8 cellular contexts compared by ENCODE assay signal in the genomic region with DNA sequence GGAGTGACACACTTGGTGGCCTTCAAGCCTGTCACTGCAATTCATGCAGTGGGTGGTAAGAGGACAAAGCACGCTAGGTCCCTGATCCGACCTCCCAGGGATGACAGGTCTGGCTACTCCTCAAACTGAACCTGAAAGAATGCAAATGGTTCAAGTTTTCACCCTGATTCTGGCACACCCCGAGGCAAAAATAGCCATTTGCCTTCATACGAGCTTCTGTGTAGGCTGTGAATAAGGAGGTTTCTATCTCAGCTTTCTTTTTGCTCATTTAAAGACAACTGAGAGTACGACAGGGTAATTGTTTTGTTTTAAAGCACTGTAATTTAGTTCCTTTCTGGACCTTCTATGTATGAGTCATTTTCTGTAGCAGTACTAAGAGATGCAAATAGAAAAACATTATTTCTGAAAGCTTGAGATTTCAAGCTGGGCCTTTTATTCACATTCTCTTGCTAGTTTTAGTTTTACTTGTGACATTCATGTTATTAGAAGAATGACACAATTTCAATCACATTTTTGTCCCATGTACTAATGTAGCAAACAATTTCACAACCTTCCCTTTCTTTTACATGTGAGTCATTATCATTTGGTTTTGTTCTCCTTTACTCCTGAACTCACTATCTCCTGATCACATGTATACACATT. TPM values are rescaled to one million over a fixed set of nuclear protein-coding genes. Genes with fewer than 3 reads are reported as not detected.
DNase-seq lines count a peak whose midpoint lies in the region; ATAC-seq and TF ChIP-seq lines count a peak whose summit lies in the region.

No MANE protein-coding gene starts in this region.

- DNase-seq in EL: peak; percentile 53
- DNase-seq in MCF 10A (ENCODE audit: unreplicated experiment): peak; percentile 23
- DNase-seq in SW 1271 (lab: John Stamatoyannopoulos, UW): no peak
- DNase-seq in midbrain (lab: John Stamatoyannopoulos, UW): no peak
- no peak for DNase-seq in mucosa of descending colon
- DNase-seq in glomerular visceral epithelial cell (ENCODE audit: extremely low spot score): no peak

- H3K27me3 Mint-ChIP-seq in MCF 10A (ENCODE audit: insufficient read depth, unreplicated experiment): no peaks in the 10 kb centered on the region

- no peaks in the 10 kb centered on the region for H3K36me3 Mint-ChIP-seq in MCF 10A (ENCODE audit: insufficient read depth, unreplicated experiment)

- TF ChIP-seq CTCF in MCF 10A (IDR thresholded peaks at IDR 0.05; ENCODE audit: unreplicated experiment) (no peak), mucosa of descending colon (IDR thresholded peaks at IDR 0.05) (no peak)

- H3K27ac Mint-ChIP-seq in MCF 10A (ENCODE audit: low read depth, unreplicated experiment): no peak overlapping the region

- intact Hi-C loops in MCF 10A (cut with micrococcal nuclease): loop anchor here (5.0 to 10.0 kb wide), 2 partner anchors 126 to 278 kb away; partner anchors contain the start of gene ZC3H12C
- intact Hi-C loops in mucosa of descending colon (cut with DNase I, micrococcal nuclease): loop anchor here in 1 of 2 donors (10.0 kb wide), 1 partner anchor 168 kb away; no protein-coding TSS in a partner anchor

- H3K4me1 ChIP-seq in mucosa of descending colon (ENCODE audit: low read depth): peaks cover 6% of the 10 kb centered on the region

- peaks cover 16% of the 10 kb centered on the region for H3K4me1 Mint-ChIP-seq in MCF 10A (ENCODE audit: insufficient read depth, unreplicated experiment)

- POLR2A ChIA-PET in MCF 10A (lab: Yijun Ruan, JAX): interaction anchor here (0.6 to 2.0 kb wide), 2 partner anchors 80 to 121 kb away, joined by 4 read pairs; no protein-coding TSS in a partner anchor

- H3K4me3 Mint-ChIP-seq in MCF 10A (ENCODE audit: unreplicated experiment): peak overlapping the region; percentile 22

- CTCF ChIA-PET in MCF 10A (lab: Yijun Ruan, JAX): interaction anchor here (0.6 to 1.3 kb wide), 4 partner anchors 15 to 172 kb away, joined by 3 to 9 read pairs (median 4); no protein-coding TSS in a partner anchor

- H3K9me3 ChIP-seq in mucosa of descending colon: no peaks in the 10 kb centered on the region

- no peaks in the 10 kb centered on the region for H3K36me3 ChIP-seq in mucosa of descending colon (ENCODE audit: low read depth)

- H3K4me3 ChIP-seq in mucosa of descending colon: no peak overlapping the region

- BruUV-seq in MCF 10A (replicated peaks; lab: Mats Ljungman, UMichigan): no TSS peak

- H3K9me3 Mint-ChIP-seq in MCF 10A (ENCODE audit: unreplicated experiment): no peaks in the 10 kb centered on the region

- peak; percentile 89 for ATAC-seq in GM19438 (IDR thresholded peaks at IDR 0.05; ENCODE audit: low read depth, unreplicated experiment)
- peak; percentile 93 for ATAC-seq in HG03378 (IDR thresholded peaks at IDR 0.05; ENCODE audit: unreplicated experiment)
- ATAC-seq in mucosa of descending colon: no peak

RNA-seq across cellular contexts. Expression of gene FDX1, which starts 56.6 kb away (rescaled TPM):
- 19.9 and 21.1 TPM in 2 replicates for total RNA-seq in MCF 10A (2022)
- total RNA-seq in mucosa of descending colon: 10 to 100 TPM; 18.7 to 24.3 (median 19.0) TPM

Comparison
In these comparisons a context has a peak if more than half of its experiments do, and no peak if none do; other contexts are left out.
1. DNase-seq: peak in EL (single experiment) and MCF 10A (single experiment); none in SW 1271 (0 of 2), midbrain (single experiment), mucosa of descending colon (0 of 3) and glomerular visceral epithelial cell (single experiment).